Comparison of ENCODE assay signal across 11 cellular contexts in genomic region chr2:215693269-215693998, GRCh38.
DNase-seq lines count a peak whose midpoint lies in the region; ATAC-seq and TF ChIP-seq lines count a peak whose summit lies in the region.
"Had no signal": no experiment of that assay in that cellular context is flagged by ENCODE, and none has a peak within 500 bp of the region (broad histone marks: within the 10 kb centered on the region; RNA-seq: fewer than 3 reads in every experiment).

No MANE protein-coding gene starts in this region.

- H3K4me1 Mint-ChIP-seq in activated CD4-positive, alpha-beta memory T cell treated with anti-CD3 and anti-CD28 coated beads, Interleukin-2, amount 10 ng/mL, durations not matched to agents 7 days and 5 days, result no peaks in the 10 kb centered on the region

- H2AFZ ChIP-seq in mammary epithelial cell (ENCODE audit: low read depth, low read length), result peak overlapping the region; percentile 14

- no peak overlapping the region for H3K4me3 ChIP-seq in mammary epithelial cell (replicated peaks in 1 of 3; ENCODE audit: insufficient read depth in 1 of 3, low read depth in 2 of 3, low read length in 3 of 3)
- H3K4me3 ChIP-seq in liver (ENCODE audit: low read depth in 1 of 3, low read length in 3 of 3), result no peak overlapping the region
- no peak overlapping the region for H3K4me3 ChIP-seq in aorta (ENCODE audit: low read length in 2 of 2)

- H3K27me3 Mint-ChIP-seq in activated CD4-positive, alpha-beta memory T cell treated with anti-CD3 and anti-CD28 coated beads, Interleukin-2, amount 10 ng/mL, durations not matched to agents 7 days and 5 days, result no peaks in the 10 kb centered on the region

- H3K27me3 ChIP-seq in mammary epithelial cell (ENCODE audit: insufficient read depth, low read length), result no peaks in the 10 kb centered on the region
- no peaks in the 10 kb centered on the region for H3K27me3 ChIP-seq in liver (ENCODE audit: control insufficient read depth in 4 of 4, insufficient read depth in 4 of 4, low read length in 3 of 4)
- no peaks in the 10 kb centered on the region for H3K27me3 ChIP-seq in aorta (ENCODE audit: control insufficient read depth in 1 of 2, insufficient read depth in 2 of 2, low read length in 1 of 2)

- H4K20me1 ChIP-seq in mammary epithelial cell (ENCODE audit: insufficient read depth, low read length), result no peaks in the 10 kb centered on the region

- TF ChIP-seq CTCF in mammary epithelial cell (conservative IDR thresholded peaks at IDR 0.05 in 1 of 2, IDR thresholded peaks at IDR 0.05 in 1 of 2; ENCODE audit: extremely low read depth in 1 of 2, insufficient read depth in 1 of 2, low read depth in 1 of 2, low read length in 2 of 2), result no peak
- TF ChIP-seq CTCF in liver (IDR thresholded peaks at IDR 0.05; ENCODE audit: low read depth, low read length, missing input control), result no peak

- no TSS peak for BruUV-seq in mammary epithelial cell (replicated peaks; lab: Mats Ljungman, UMichigan)

- peak; percentile 45 for ATAC-seq in Right ventricle myocardium superior (ENCODE audit: poor library complexity)
- peak; percentile 72 for ATAC-seq in aorta (ENCODE audit: low FRiP score)
- ATAC-seq in GM21717 (IDR thresholded peaks at IDR 0.05; ENCODE audit: unreplicated experiment), result no peak

- in situ Hi-C loops in mammary epithelial cell (cut with MboI; ENCODE audit: low sequenced_read_pairs in 2 of 2), result no loop called here

- H3K9ac ChIP-seq in mammary epithelial cell (ENCODE audit: insufficient read depth, low read length) (no peak overlapping the region), liver (ENCODE audit: low read depth in 1 of 2, low read length in 2 of 2) (peak overlapping the region in 1 of 2 donors; percentile 21)

- dilution Hi-C loops in mammary epithelial cell (cut with HindIII; ENCODE audit: low sequenced_read_pairs), result no loop called here

- H3K36me3 ChIP-seq in mammary epithelial cell (ENCODE audit: insufficient read depth, low read length) (no peaks in the 10 kb centered on the region), liver (ENCODE audit: control insufficient read depth in 4 of 4, insufficient read depth in 3 of 4, low read depth in 1 of 4, low read length in 3 of 4) (no peaks in the 10 kb centered on the region), aorta (ENCODE audit: control insufficient read depth in 1 of 2, insufficient read depth in 2 of 2, low read length in 1 of 2) (no peaks in the 10 kb centered on the region)

- POLR2A ChIA-PET in activated CD4-positive, alpha-beta memory T cell treated with anti-CD3 and anti-CD28 coated beads, Interleukin-2, amount 10 ng/mL, durations not matched to agents 7 days and 5 days (lab: Charles Lee), result no interaction called here

- CTCF ChIA-PET in mammary epithelial cell (lab: Charles Lee; ENCODE audit: low non-redundant PET), result interaction anchor here (0.7 kb wide), 1 partner anchor 113 kb away, joined by 3 read pairs; no protein-coding TSS in a partner anchor
- CTCF ChIA-PET in activated CD4-positive, alpha-beta memory T cell treated with anti-CD3 and anti-CD28 coated beads, Interleukin-2, amount 10 ng/mL, durations not matched to agents 7 days and 5 days (lab: Charles Lee), result no interaction called here

- H3K4me1 ChIP-seq in mammary epithelial cell (ENCODE audit: insufficient read depth, low read length), result peaks cover 26% of the 10 kb centered on the region
- peaks cover 6 to 23% (median 19%) of the 10 kb centered on the region in 4 donors for H3K4me1 ChIP-seq in liver (ENCODE audit: control insufficient read depth in 4 of 4, insufficient read depth in 4 of 4, low read length in 3 of 4)
- H3K4me1 ChIP-seq in aorta (ENCODE audit: control insufficient read depth in 1 of 2, insufficient read depth in 2 of 2, low read length in 2 of 2), result peaks cover 4 to 13% of the 10 kb centered on the region in 2 donors

- H3K4me3 Mint-ChIP-seq in activated CD4-positive, alpha-beta memory T cell treated with anti-CD3 and anti-CD28 coated beads, Interleukin-2, amount 10 ng/mL, durations not matched to agents 7 days and 5 days, result no peak overlapping the region
- H3K4me3 Mint-ChIP-seq: activated T-helper 1 cell treated with anti-CD3 and anti-CD28 coated beads, Interleukin-12 subunit alpha, Interleukin-12 subunit beta, Interleukin-2, Interleukin-4 antibody, amounts not matched to agents 30 ng/mL and 10 ng/mL and 1 ng/mL, durations not matched to agents 14 hours and 24 hours and 36 hours; neural crest cell had no signal

- DNase-seq in Right ventricle myocardium superior, result no peak
- DNase-seq in cardiac septum (ENCODE audit: low spot score), result no peak
- DNase-seq in mammary epithelial cell, result peak; percentile 68
- DNase-seq in aorta, result no peak
- DNase-seq in hepatic stellate cell (ENCODE audit: low spot score), result no peak
- no peak for DNase-seq in activated CD4-positive, alpha-beta memory T cell treated with anti-CD3 and anti-CD28 coated beads, Interleukin-2, amount 10 ng/mL, durations not matched to agents 7 days and 5 days

- no peak overlapping the region for H3K27ac Mint-ChIP-seq in activated CD4-positive, alpha-beta memory T cell treated with anti-CD3 and anti-CD28 coated beads, Interleukin-2, amount 10 ng/mL, durations not matched to agents 7 days and 5 days
- H3K27ac Mint-ChIP-seq: activated T-helper 1 cell treated with anti-CD3 and anti-CD28 coated beads, Interleukin-12 subunit alpha, Interleukin-12 subunit beta, Interleukin-2, Interleukin-4 antibody, amounts not matched to agents 30 ng/mL and 10 ng/mL and 1 ng/mL, durations not matched to agents 14 hours and 24 hours and 36 hours had no signal

- H3K4me2 ChIP-seq in mammary epithelial cell (ENCODE audit: insufficient read depth, low read depth, low read length), result peak overlapping the region; percentile 50

- no peaks in the 10 kb centered on the region for H3K9me3 Mint-ChIP-seq in activated CD4-positive, alpha-beta memory T cell treated with anti-CD3 and anti-CD28 coated beads, Interleukin-2, amount 10 ng/mL, durations not matched to agents 7 days and 5 days
- H3K9me3 Mint-ChIP-seq: activated T-helper 1 cell treated with anti-CD3 and anti-CD28 coated beads, Interleukin-12 subunit alpha, Interleukin-12 subunit beta, Interleukin-2, Interleukin-4 antibody, amounts not matched to agents 30 ng/mL and 10 ng/mL and 1 ng/mL, durations not matched to agents 14 hours and 24 hours and 36 hours had no signal

- intact Hi-C loops in Right ventricle myocardium superior (cut with DNase I) (no loop called here), cardiac septum (cut with DNase I) (no loop called here), mammary epithelial cell (cut with micrococcal nuclease) (no loop called here), aorta (cut with DNase I) (loop anchor here (5.0 to 10.0 kb wide), 3 partner anchors 36 to 239 kb away; no protein-coding TSS in a partner anchor)

- no peak for TF ChIP-seq RAD21 in liver (IDR thresholded peaks at IDR 0.05)

- 62% methylated on average over 3 of the region's 3 CpGs for WGBS in mammary epithelial cell (ENCODE audit: low coverage, missing lambda C conversion rate)
- WGBS in liver, result 80% methylated on average over 3 of the region's 3 CpGs
- WGBS in aorta, 2 donors, result 45 to 46% methylated on average over 3 of the region's 3 CpGs

- H3K79me2 ChIP-seq in mammary epithelial cell (ENCODE audit: insufficient read depth, low read length), result no peaks in the 10 kb centered on the region

- no peaks in the 10 kb centered on the region for H3K36me3 Mint-ChIP-seq in activated CD4-positive, alpha-beta memory T cell treated with anti-CD3 and anti-CD28 coated beads, Interleukin-2, amount 10 ng/mL, durations not matched to agents 7 days and 5 days (ENCODE audit: low read depth)

- H3K9me3 ChIP-seq in mammary epithelial cell (replicated peaks; ENCODE audit: insufficient read depth, low read length) (peaks cover 6% of the 10 kb centered on the region), liver (ENCODE audit: control insufficient read depth in 4 of 4, low read length in 3 of 4) (no peaks in the 10 kb centered on the region), aorta (ENCODE audit: control insufficient read depth, low read length) (no peaks in the 10 kb centered on the region)

- peak overlapping the region; percentile 66 for H3K27ac ChIP-seq in mammary epithelial cell (ENCODE audit: insufficient read depth, low read depth, low read length)
- peak overlapping the region; percentile 31 to 61 for H3K27ac ChIP-seq in liver (ENCODE audit: low read depth in 1 of 2, low read length in 2 of 2)
- peak overlapping the region; percentile 26 to 99 for H3K27ac ChIP-seq in aorta (ENCODE audit: low read depth in 1 of 2, low read length in 2 of 2)
- H3K27ac ChIP-seq: epithelial cell of prostate had no signal

TF ChIP-seq in liver, 16 proteins besides CTCF, POLR2A, EP300 and RAD21:
- peak in 1 of 2 donors; percentile 4 for TF ChIP-seq RXRA (IDR thresholded peaks at IDR 0.05)
- TF ChIP-seq, protein P1, sequence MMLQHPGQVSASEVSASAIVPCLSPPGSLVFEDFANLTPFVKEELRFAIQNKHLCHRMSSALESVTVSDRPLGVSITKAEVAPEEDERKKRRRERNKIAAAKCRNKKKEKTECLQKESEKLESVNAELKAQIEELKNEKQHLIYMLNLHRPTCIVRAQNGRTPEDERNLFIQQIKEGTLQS (IDR thresholded peaks at IDR 0.05), result no peak
- TF ChIP-seq EGR1 (IDR thresholded peaks at IDR 0.05; ENCODE audit: low read depth in 2 of 2), result no peak
- TF ChIP-seq JUND (IDR thresholded peaks at IDR 0.05), result peak; percentile 64 to 78
- TF ChIP-seq GABPA (IDR thresholded peaks at IDR 0.05 in 1 of 2, conservative IDR thresholded peaks at IDR 0.05 in 1 of 2), result no peak
- TF ChIP-seq HNF4A (conservative IDR thresholded peaks at IDR 0.05), result no peak

Comparison
In these comparisons a context has a peak if more than half of its experiments do, and no peak if none do; other contexts are left out.
1. intact Hi-C loops: an anchor here in aorta (5.0 to 10.0 kb wide); none called in Right ventricle myocardium superior, cardiac septum and mammary epithelial cell.